8 cellular contexts compared by ENCODE assay signal in the genomic region with DNA sequence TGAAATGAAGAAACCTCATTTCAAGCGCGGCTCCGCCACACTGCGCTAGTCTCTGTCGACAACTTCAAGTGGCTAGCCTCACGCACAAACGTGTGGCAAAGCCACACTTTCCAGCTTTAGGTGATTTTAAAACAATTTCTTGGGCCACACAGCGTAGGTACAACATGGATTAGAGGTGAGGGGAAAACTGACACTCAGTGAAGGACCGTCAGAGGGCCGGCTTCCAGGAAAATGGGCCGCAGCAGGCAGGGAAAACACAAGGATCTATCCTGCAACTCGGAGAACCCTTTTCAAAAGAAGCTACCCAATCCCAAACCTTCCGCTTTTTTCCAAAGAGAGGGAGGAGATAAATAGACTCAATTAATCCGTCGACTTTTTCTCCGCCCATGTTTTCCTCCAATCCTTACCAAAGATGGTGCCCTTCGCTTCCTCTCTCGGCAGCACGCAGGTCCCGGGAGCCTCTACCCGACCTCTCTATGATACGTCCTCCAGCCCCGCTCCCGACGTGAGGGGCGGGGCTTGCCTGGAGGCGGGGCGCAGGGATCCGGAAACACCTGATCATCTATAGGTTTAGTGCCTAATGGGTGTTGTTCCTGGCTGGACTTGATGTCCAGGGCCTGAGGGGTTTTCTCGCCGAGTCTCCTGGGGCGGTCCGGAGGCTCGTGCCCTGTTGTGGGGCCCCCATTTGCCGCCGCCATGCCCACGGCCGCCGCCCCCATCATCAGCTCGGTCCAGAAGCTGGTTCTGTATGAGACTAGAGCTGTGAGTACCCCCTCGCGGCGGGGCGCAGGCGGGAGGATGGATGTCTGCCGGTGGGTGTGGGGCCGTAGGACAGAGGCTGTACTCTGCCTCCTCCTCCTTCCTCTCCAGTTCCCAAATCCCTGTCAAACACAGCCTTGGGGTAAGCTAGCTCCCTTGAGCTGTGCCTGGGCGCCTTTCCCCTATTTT. TPM values are rescaled to one million over a fixed set of nuclear protein-coding genes. Genes with fewer than 3 reads are reported as not detected.
A peak's percentile ranks its signal among the peaks of the same experiment; 100 is the strongest.
DNase-seq lines count a peak whose midpoint lies in the region; ATAC-seq and TF ChIP-seq lines count a peak whose summit lies in the region.

A gene (minus strand): TSS at position 463 of the 948 bp plus-strand sequence. CDS start 15,457 bp downstream, outside the sequence.
A gene (plus strand): TSS at position 557 of the 948 bp plus-strand sequence. CDS start 140 bp downstream, at position 697.

- ATAC-seq in HG02884 (IDR thresholded peaks at IDR 0.05; ENCODE audit: unreplicated experiment) = peak; percentile 91
- ATAC-seq in right cardiac atrium = peak; percentile 100

- DNase-seq in GM13977 (ENCODE audit: low spot score) (peak; percentile 89), NCI-H146 treated with DMSO at 0.1 percent for 48 hours (lab: John Stamatoyannopoulos, UW; ENCODE audit: unreplicated experiment) (peak; percentile 95), right cardiac atrium (peak; percentile 93 to 97 (median 96)), pulmonary artery endothelial cell (ENCODE audit: low read depth, low spot score) (peak; percentile 83), vagina (ENCODE audit: extremely low spot score in 2 of 2) (peak in 1 of 2 donors; percentile 95)

- no peak for TF ChIP-seq POLR2A in vagina (IDR thresholded peaks at IDR 0.05)

- H3K4me3 Mint-ChIP-seq in T-helper 1 cell treated with Interleukin-12 subunit alpha and Interleukin-12 subunit beta and Interleukin-4 antibody, amounts not matched to agents 30 μg/mL and 1 μg/mL, for 36 hours = peak within 1 kb of the TSS; percentile 90

- H3K4me1 Mint-ChIP-seq in T-helper 1 cell treated with Interleukin-12 subunit alpha and Interleukin-12 subunit beta and Interleukin-4 antibody, amounts not matched to agents 30 μg/mL and 1 μg/mL, for 36 hours (ENCODE audit: low read depth) = peaks cover 17% of the 10 kb centered on the region

- H3K9me3 ChIP-seq in right cardiac atrium (ENCODE audit: control insufficient read depth, low read length) (no peaks in the 10 kb centered on the region), vagina (no peaks in the 10 kb centered on the region)

- H3K27ac ChIP-seq in angular gyrus (ENCODE audit: low read depth, low read length) (peak within 1 kb of the TSS; percentile 83), right cardiac atrium (ENCODE audit: low read length) (peak within 1 kb of the TSS; percentile 95), vagina (peak within 1 kb of the TSS; percentile 86)

- TF ChIP-seq CTCF in GM13977 (IDR thresholded peaks at IDR 0.05; ENCODE audit: extremely low read depth, insufficient read depth, missing control alignments) (peak; percentile 47), vagina (IDR thresholded peaks at IDR 0.05) (no peak)

- no peaks in the 10 kb centered on the region for H3K9me3 Mint-ChIP-seq in T-helper 1 cell treated with Interleukin-12 subunit alpha and Interleukin-12 subunit beta and Interleukin-4 antibody, amounts not matched to agents 30 μg/mL and 1 μg/mL, for 36 hours

- WGBS in right cardiac atrium = under 1% methylated on average over 48 of the region's 48 CpGs

- peaks cover 3% of the 10 kb centered on the region for H3K36me3 Mint-ChIP-seq in T-helper 1 cell treated with Interleukin-12 subunit alpha and Interleukin-12 subunit beta and Interleukin-4 antibody, amounts not matched to agents 30 μg/mL and 1 μg/mL, for 36 hours (ENCODE audit: low read depth)

- in situ Hi-C loops in GM13977 (cut with MboI; ENCODE audit: low pct_unique_long_range_greater_than_20kb, low sequenced_read_pairs, unreplicated experiment) = loop anchor here (25.0 kb wide), 1 partner anchor 179 kb away; no protein-coding TSS in a partner anchor

- peak within 1 kb of the TSS; percentile 89 for H3K27ac Mint-ChIP-seq in T-helper 1 cell treated with Interleukin-12 subunit alpha and Interleukin-12 subunit beta and Interleukin-4 antibody, amounts not matched to agents 30 μg/mL and 1 μg/mL, for 36 hours

- H3K4me3 ChIP-seq in right cardiac atrium (ENCODE audit: low read length) = peak within 1 kb of the TSS; percentile 55
- peak within 1 kb of the TSS; percentile 81 to 91 for H3K4me3 ChIP-seq in vagina

- H3K27me3 Mint-ChIP-seq in T-helper 1 cell treated with Interleukin-12 subunit alpha and Interleukin-12 subunit beta and Interleukin-4 antibody, amounts not matched to agents 30 μg/mL and 1 μg/mL, for 36 hours (ENCODE audit: low read depth) = peaks cover 6% of the 10 kb centered on the region

- H3K4me1 ChIP-seq in right cardiac atrium (ENCODE audit: control insufficient read depth, insufficient read depth, low read length) (no peaks in the 10 kb centered on the region), vagina (peaks cover 26% of the 10 kb centered on the region)

- H3K36me3 ChIP-seq in vagina = no peaks in the 10 kb centered on the region

- H3K27me3 ChIP-seq in right cardiac atrium (ENCODE audit: control insufficient read depth, insufficient read depth) (no peaks in the 10 kb centered on the region), vagina (no peaks in the 10 kb centered on the region)

- intact Hi-C loops in right cardiac atrium (cut with DNase I) (no loop called here), vagina (cut with DNase I) (no loop called here)

RNA-seq across cellular contexts. Expression of the first gene that starts in this region (rescaled TPM):
- total RNA-seq in right cardiac atrium = 10 to 100 TPM; 10.9 to 13.2 (median 12.5) TPM
- 8.3 TPM for polyA plus RNA-seq in right cardiac atrium
- total RNA-seq in pulmonary artery endothelial cell = 4.6 and 5.9 TPM in 2 replicates
- 8.1 TPM for total RNA-seq in vagina

RNA-seq across cellular contexts. Expression of the second gene that starts in this region (rescaled TPM):
- total RNA-seq in right cardiac atrium (10 to 100 TPM in 1 of 4 donors, 1 to 10 TPM in 3; 8.8 to 10.8 (median 9.2) TPM), pulmonary artery endothelial cell (10.9 and 15.1 TPM in 2 replicates), vagina (15.2 TPM)
- 6.4 TPM for polyA plus RNA-seq in right cardiac atrium
